Comparison of ENCODE assay signal across 26 cellular contexts in the genomic region with DNA sequence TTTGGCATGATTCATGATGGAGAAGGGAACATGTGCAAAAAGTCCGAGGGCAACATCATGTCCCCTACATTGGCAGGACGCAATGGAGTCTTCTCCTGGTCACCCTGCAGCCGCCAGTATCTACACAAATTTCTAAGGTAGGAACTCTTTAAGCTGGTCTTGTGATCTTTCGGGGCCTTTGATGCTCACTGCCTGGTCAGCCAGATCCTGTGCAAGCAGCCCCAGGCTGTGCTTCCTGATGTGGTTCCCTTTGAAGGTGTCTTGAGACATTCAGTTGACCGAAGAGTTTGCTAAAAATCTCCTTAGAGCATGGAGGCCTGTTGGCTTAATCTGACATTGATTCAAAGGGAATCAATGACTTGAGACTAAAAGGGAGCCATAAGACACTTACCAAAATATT.
"Had no signal": no experiment of that assay in that cellular context is flagged by ENCODE, and none has a peak within 500 bp of the region (broad histone marks: within the 10 kb centered on the region; RNA-seq: fewer than 3 reads in every experiment).

No MANE protein-coding gene starts in this region.

- H3K36me3 Mint-ChIP-seq: stimulated activated effector memory CD8-positive, alpha-beta T cell treated with anti-CD3 and anti-CD28 coated beads, Interleukin-12 subunit alpha, Interleukin-12 subunit beta, amount 100 ng/mL, for 72 hours; stimulated activated memory B cell treated with anti-CD40 and anti-IgM and Interleukin-4, amounts not matched to agents 10 μg/mL and 1 μg/mL and 100 μg/mL, for 72 hours; stimulated activated naive B cell treated with anti-CD40 and anti-IgM and Interleukin-4, amounts not matched to agents 10 μg/mL and 1 μg/mL and 100 μg/mL, for 72 hours; type B pancreatic cell had no signal

- H3K36me3 ChIP-seq: stomach, suprapubic skin, thoracic aorta, thyroid gland, tibial artery, tibial nerve, transverse colon, upper lobe of right lung, uterus, vagina had no signal

- H3K27ac Mint-ChIP-seq: stimulated activated effector memory CD8-positive, alpha-beta T cell treated with anti-CD3 and anti-CD28 coated beads, Interleukin-12 subunit alpha, Interleukin-12 subunit beta, amount 100 ng/mL, for 72 hours; stimulated activated memory B cell treated with anti-CD40 and anti-IgM and Interleukin-4, amounts not matched to agents 10 μg/mL and 1 μg/mL and 100 μg/mL, for 72 hours; stimulated activated naive B cell treated with anti-CD40 and anti-IgM and Interleukin-4, amounts not matched to agents 10 μg/mL and 1 μg/mL and 100 μg/mL, for 72 hours; stimulated activated naive CD8-positive, alpha-beta T cell treated with anti-CD3 and anti-CD28 coated beads, Interleukin-15, amount 100 ng/mL, for 72 hours; stimulated activated naive CD8-positive, alpha-beta T cell treated with anti-CD3 and anti-CD28 coated beads, Interleukin-15, Interleukin-2, amounts not matched to agents 100 ng/mL and 50 ng/mL, for 24 hours; type B pancreatic cell had no signal

- ATAC-seq: stimulated activated effector memory CD8-positive, alpha-beta T cell treated with anti-CD3 and anti-CD28 coated beads, Interleukin-12 subunit alpha, Interleukin-12 subunit beta, amount 100 ng/mL, for 72 hours; stimulated activated memory B cell treated with anti-CD40 and anti-IgM and Interleukin-4, amounts not matched to agents 10 μg/mL and 1 μg/mL and 100 μg/mL, for 72 hours; stimulated activated naive B cell treated with anti-CD40 and anti-IgM and Interleukin-4, amounts not matched to agents 10 μg/mL and 1 μg/mL and 100 μg/mL, for 72 hours; stimulated activated naive CD8-positive, alpha-beta T cell treated with anti-CD3 and anti-CD28 coated beads, Interleukin-15, amount 100 ng/mL, for 72 hours; stimulated activated naive CD8-positive, alpha-beta T cell treated with anti-CD3 and anti-CD28 coated beads, Interleukin-15, Interleukin-2, amounts not matched to agents 100 U/mL and 50 U/mL, for 24 hours; upper lobe of right lung had no signal

- H3K9me3 ChIP-seq: stomach, suprapubic skin, testis, thoracic aorta, thyroid gland, tibial artery, tibial nerve, transverse colon, upper lobe of right lung, uterus, vagina had no signal

- H3K4me1 Mint-ChIP-seq: stimulated activated effector memory CD8-positive, alpha-beta T cell treated with anti-CD3 and anti-CD28 coated beads, Interleukin-12 subunit alpha, Interleukin-12 subunit beta, amount 100 ng/mL, for 72 hours; stimulated activated memory B cell treated with anti-CD40 and anti-IgM and Interleukin-4, amounts not matched to agents 10 μg/mL and 1 μg/mL and 100 μg/mL, for 72 hours; stimulated activated naive B cell treated with anti-CD40 and anti-IgM and Interleukin-4, amounts not matched to agents 10 μg/mL and 1 μg/mL and 100 μg/mL, for 72 hours; stimulated activated naive CD8-positive, alpha-beta T cell treated with anti-CD3 and anti-CD28 coated beads, Interleukin-15, amount 100 ng/mL, for 72 hours had no signal

- H3K4me3 ChIP-seq: stomach, suprapubic skin, testis, thoracic aorta, thyroid gland, tibial artery, tibial nerve, transverse colon, upper lobe of right lung, uterus, vagina had no signal

- H3K27me3 Mint-ChIP-seq: stimulated activated memory B cell treated with anti-CD40 and anti-IgM and Interleukin-4, amounts not matched to agents 10 μg/mL and 1 μg/mL and 100 μg/mL, for 72 hours; stimulated activated naive B cell treated with anti-CD40 and anti-IgM and Interleukin-4, amounts not matched to agents 10 μg/mL and 1 μg/mL and 100 μg/mL, for 72 hours; stimulated activated naive CD8-positive, alpha-beta T cell treated with anti-CD3 and anti-CD28 coated beads, Interleukin-15, amount 100 ng/mL, for 72 hours; stimulated activated naive CD8-positive, alpha-beta T cell treated with anti-CD3 and anti-CD28 coated beads, Interleukin-15, Interleukin-2, amounts not matched to agents 100 ng/mL and 50 ng/mL, for 24 hours; type B pancreatic cell had no signal

- H3K27ac ChIP-seq: stomach, suprapubic skin, testis, thoracic aorta, thyroid gland, tibial artery, tibial nerve, transverse colon, upper lobe of right lung, uterus, vagina had no signal

- DNase-seq: stimulated activated CD4-positive, alpha-beta T cell treated with anti-CD3 and anti-CD28 coated beads, Interleukin-2, amount 100 ng/mL, for 48 hours; stimulated activated CD4-positive, alpha-beta T cell treated with anti-CD3 and anti-CD28 coated beads, Interleukin-4, amount 100 ng/mL, for 1 hour; stimulated activated CD4-positive, alpha-beta T cell treated with anti-CD3 and anti-CD28 coated beads, Interleukin-4, amount 100 ng/mL, for 24 hours; stimulated activated CD4-positive, alpha-beta T cell treated with anti-CD3 and anti-CD28 coated beads, Interleukin-4, amount 100 ng/mL, for 4 hours; stimulated activated CD8-positive, alpha-beta memory T cell treated with anti-CD3 and anti-CD28 coated beads, Interleukin-4, amount 100 ng/mL, for 48 hours; stimulated activated naive B cell treated with anti-CD40 and anti-IgM and Interleukin-4, amounts not matched to agents 10 μg/mL and 1 μg/mL and 100 μg/mL, for 72 hours; stimulated activated naive CD4-positive, alpha-beta T cell; stimulated activated naive CD4-positive, alpha-beta T cell treated with Interleukin-2 at 50 U/mL for 16 hours; stimulated activated naive CD8-positive, alpha-beta T cell treated with anti-CD3 and anti-CD28 coated beads, Interleukin-15, amount 100 ng/mL, for 72 hours; stimulated activated naive CD8-positive, alpha-beta T cell treated with anti-CD3 and anti-CD28 coated beads, Interleukin-15, Interleukin-2, amounts not matched to agents 100 U/mL and 50 U/mL, for 24 hours; stomach; substantia nigra; testis; thyroid gland; tibial artery; transverse colon; upper lobe of right lung; uterus had no signal

- H3K4me1 ChIP-seq: stomach, suprapubic skin, testis, thyroid gland, tibial artery, tibial nerve, transverse colon, upper lobe of right lung, uterus, vagina had no signal

- H3K27me3 ChIP-seq: stomach, suprapubic skin, testis, thyroid gland, tibial artery, tibial nerve, transverse colon, upper lobe of right lung, uterus, vagina had no signal

- H3K4me3 Mint-ChIP-seq: stimulated activated effector memory CD8-positive, alpha-beta T cell treated with anti-CD3 and anti-CD28 coated beads, Interleukin-12 subunit alpha, Interleukin-12 subunit beta, amount 100 ng/mL, for 72 hours; stimulated activated memory B cell treated with anti-CD40 and anti-IgM and Interleukin-4, amounts not matched to agents 10 μg/mL and 1 μg/mL and 100 μg/mL, for 72 hours; stimulated activated naive B cell treated with anti-CD40 and anti-IgM and Interleukin-4, amounts not matched to agents 10 μg/mL and 1 μg/mL and 100 μg/mL, for 72 hours; stimulated activated naive CD8-positive, alpha-beta T cell treated with anti-CD3 and anti-CD28 coated beads, Interleukin-15, amount 100 ng/mL, for 72 hours; stimulated activated naive CD8-positive, alpha-beta T cell treated with anti-CD3 and anti-CD28 coated beads, Interleukin-15, Interleukin-2, amounts not matched to agents 100 ng/mL and 50 ng/mL, for 24 hours; type B pancreatic cell had no signal

- H3K9me3 Mint-ChIP-seq: stimulated activated effector memory CD8-positive, alpha-beta T cell treated with anti-CD3 and anti-CD28 coated beads, Interleukin-12 subunit alpha, Interleukin-12 subunit beta, amount 100 ng/mL, for 72 hours; stimulated activated naive CD8-positive, alpha-beta T cell treated with anti-CD3 and anti-CD28 coated beads, Interleukin-15, amount 100 ng/mL, for 72 hours; type B pancreatic cell had no signal
